ENCODE assay signal across 14 cellular contexts in the genomic region with DNA sequence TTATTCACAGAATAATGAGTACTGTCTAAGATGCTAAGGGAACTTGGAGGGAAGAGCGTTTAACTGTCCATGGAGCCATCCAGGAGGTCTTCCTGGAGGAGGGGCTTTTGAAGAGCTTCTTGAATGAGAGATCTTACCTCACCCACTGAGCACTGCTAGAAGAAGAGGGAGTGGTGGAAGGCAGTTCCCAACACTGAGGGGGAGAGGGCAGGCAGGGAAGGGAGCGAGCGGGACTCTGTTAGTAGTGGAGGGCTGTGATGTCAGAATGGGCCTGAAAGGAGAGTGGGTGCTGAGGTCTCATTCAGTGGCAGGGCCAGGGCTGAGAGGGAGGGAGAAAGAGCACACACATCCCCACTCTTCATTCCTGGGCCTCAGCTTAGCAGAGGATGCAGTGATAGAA.
A peak's percentile ranks its signal among the peaks of the same experiment; 100 is the strongest.
DNase-seq lines count a peak whose midpoint lies in the region; ATAC-seq and TF ChIP-seq lines count a peak whose summit lies in the region.
"Had no signal": no experiment of that assay in that cellular context is flagged by ENCODE, and none has a peak within 500 bp of the region (broad histone marks: within the 10 kb centered on the region; RNA-seq: fewer than 3 reads in every experiment).

No MANE protein-coding gene starts in this region.

- no peaks in the 10 kb centered on the region for H3K9me3 Mint-ChIP-seq in activated CD4-positive, alpha-beta memory T cell treated with anti-CD3 and anti-CD28 coated beads for 36 hours
- H3K9me3 Mint-ChIP-seq in activated CD4-positive, alpha-beta memory T cell treated with anti-CD3 and anti-CD28 coated beads, Interleukin-2, amount 10 ng/mL, durations not matched to agents 7 days and 5 days: no peaks in the 10 kb centered on the region
- H3K9me3 Mint-ChIP-seq in WTC11 (peaks cover 3% of the 10 kb centered on the region; the same call in 1 of the 2 replicates), glutamatergic neuron (ENCODE audit: unreplicated experiment) (peaks cover 3% of the 10 kb centered on the region)
- peaks cover 18% of the 10 kb centered on the region for H3K9me3 Mint-ChIP-seq in stimulated activated memory B cell treated with anti-CD40 and anti-IgM and Interleukin-4, amounts not matched to agents 10 μg/mL and 1 μg/mL and 100 μg/mL, for 72 hours
- H3K9me3 Mint-ChIP-seq: dendritic cell treated with granulocyte-macrophage colony-stimulating factor and Interleukin-4, amounts not matched to agents 40 ng/mL and 50 ng/mL, for 4 days had no signal

- CTCF ChIA-PET in activated CD4-positive, alpha-beta memory T cell treated with anti-CD3 and anti-CD28 coated beads for 36 hours (lab: Charles Lee): interaction anchor here (1.2 kb wide), 1 partner anchor 79 kb away, joined by 3 read pairs; no protein-coding TSS in a partner anchor
- CTCF ChIA-PET in activated CD4-positive, alpha-beta memory T cell treated with anti-CD3 and anti-CD28 coated beads, Interleukin-2, amount 10 ng/mL, durations not matched to agents 7 days and 5 days (lab: Charles Lee): no interaction called here
- CTCF ChIA-PET in WTC11 (lab: Charles Lee): interaction anchor here (0.5 to 1.5 kb wide), 4 partner anchors 12 to 381 kb away, joined by 3 to 5 read pairs (median 3); no protein-coding TSS in a partner anchor

- intact Hi-C loops in activated CD4-positive, alpha-beta memory T cell treated with anti-CD3 and anti-CD28 coated beads for 36 hours (cut with micrococcal nuclease): loop anchor here (1.0 kb wide), 2 partner anchors 11 to 19 kb away; no protein-coding TSS in a partner anchor

- peaks cover 93% of the 10 kb centered on the region for H3K4me1 Mint-ChIP-seq in activated CD4-positive, alpha-beta memory T cell treated with anti-CD3 and anti-CD28 coated beads for 36 hours (ENCODE audit: low read depth)
- H3K4me1 Mint-ChIP-seq in activated CD4-positive, alpha-beta memory T cell treated with anti-CD3 and anti-CD28 coated beads, Interleukin-2, amount 10 ng/mL, durations not matched to agents 7 days and 5 days: peaks cover 64% of the 10 kb centered on the region
- H3K4me1 Mint-ChIP-seq in WTC11: peaks cover 66% of the 10 kb centered on the region
- peaks cover 44% of the 10 kb centered on the region for H3K4me1 Mint-ChIP-seq in glutamatergic neuron (ENCODE audit: low read depth, unreplicated experiment)
- H3K4me1 Mint-ChIP-seq in stimulated activated memory B cell treated with anti-CD40 and anti-IgM and Interleukin-4, amounts not matched to agents 10 μg/mL and 1 μg/mL and 100 μg/mL, for 72 hours: peaks cover 80% of the 10 kb centered on the region

- ATAC-seq in WTC11 (peak; percentile 89), HG02642 (IDR thresholded peaks at IDR 0.05; ENCODE audit: poor library complexity, unreplicated experiment) (no peak)
- ATAC-seq in stimulated activated memory B cell treated with anti-CD40 and anti-IgM and Interleukin-4, amounts not matched to agents 10 μg/mL and 1 μg/mL and 100 μg/mL, for 72 hours: no peak
- ATAC-seq: body of pancreas had no signal

- TF ChIP-seq CTCF in WTC11 (IDR thresholded peaks at IDR 0.05) (no peak), glutamatergic neuron (IDR thresholded peaks at IDR 0.05; ENCODE audit: partially characterized antibody, unreplicated experiment) (no peak)

- H3K36me3 Mint-ChIP-seq in activated CD4-positive, alpha-beta memory T cell treated with anti-CD3 and anti-CD28 coated beads for 36 hours: peaks cover 24% of the 10 kb centered on the region
- peaks cover 40% of the 10 kb centered on the region for H3K36me3 Mint-ChIP-seq in activated CD4-positive, alpha-beta memory T cell treated with anti-CD3 and anti-CD28 coated beads, Interleukin-2, amount 10 ng/mL, durations not matched to agents 7 days and 5 days (ENCODE audit: low read depth)
- no peaks in the 10 kb centered on the region for H3K36me3 Mint-ChIP-seq in WTC11
- no peaks in the 10 kb centered on the region for H3K36me3 Mint-ChIP-seq in glutamatergic neuron (ENCODE audit: unreplicated experiment)
- peaks cover 43% of the 10 kb centered on the region for H3K36me3 Mint-ChIP-seq in stimulated activated memory B cell treated with anti-CD40 and anti-IgM and Interleukin-4, amounts not matched to agents 10 μg/mL and 1 μg/mL and 100 μg/mL, for 72 hours

- POLR2A ChIA-PET in activated CD4-positive, alpha-beta memory T cell treated with anti-CD3 and anti-CD28 coated beads for 36 hours (lab: Charles Lee): no interaction called here
- POLR2A ChIA-PET in activated CD4-positive, alpha-beta memory T cell treated with anti-CD3 and anti-CD28 coated beads, Interleukin-2, amount 10 ng/mL, durations not matched to agents 7 days and 5 days (lab: Charles Lee): no interaction called here
- POLR2A ChIA-PET in WTC11 (lab: Charles Lee): no interaction called here

- no peak overlapping the region for H3K4me3 Mint-ChIP-seq in activated CD4-positive, alpha-beta memory T cell treated with anti-CD3 and anti-CD28 coated beads for 36 hours
- H3K4me3 Mint-ChIP-seq in activated CD4-positive, alpha-beta memory T cell treated with anti-CD3 and anti-CD28 coated beads, Interleukin-2, amount 10 ng/mL, durations not matched to agents 7 days and 5 days: no peak overlapping the region
- H3K4me3 Mint-ChIP-seq in WTC11: no peak overlapping the region
- no peak overlapping the region for H3K4me3 Mint-ChIP-seq in glutamatergic neuron (ENCODE audit: unreplicated experiment)
- peak overlapping the region; percentile 11 for H3K4me3 Mint-ChIP-seq in stimulated activated memory B cell treated with anti-CD40 and anti-IgM and Interleukin-4, amounts not matched to agents 10 μg/mL and 1 μg/mL and 100 μg/mL, for 72 hours
- H3K4me3 Mint-ChIP-seq: dendritic cell treated with granulocyte-macrophage colony-stimulating factor and Interleukin-4, amounts not matched to agents 40 ng/mL and 50 ng/mL, for 4 days had no signal

- no peaks in the 10 kb centered on the region for H3K27me3 Mint-ChIP-seq in activated CD4-positive, alpha-beta memory T cell treated with anti-CD3 and anti-CD28 coated beads for 36 hours
- no peaks in the 10 kb centered on the region for H3K27me3 Mint-ChIP-seq in activated CD4-positive, alpha-beta memory T cell treated with anti-CD3 and anti-CD28 coated beads, Interleukin-2, amount 10 ng/mL, durations not matched to agents 7 days and 5 days
- no peaks in the 10 kb centered on the region for H3K27me3 Mint-ChIP-seq in WTC11 (ENCODE audit: low read depth)
- H3K27me3 Mint-ChIP-seq in glutamatergic neuron (ENCODE audit: unreplicated experiment): peaks cover 6% of the 10 kb centered on the region
- no peaks in the 10 kb centered on the region for H3K27me3 Mint-ChIP-seq in stimulated activated memory B cell treated with anti-CD40 and anti-IgM and Interleukin-4, amounts not matched to agents 10 μg/mL and 1 μg/mL and 100 μg/mL, for 72 hours
- H3K27me3 Mint-ChIP-seq: dendritic cell treated with granulocyte-macrophage colony-stimulating factor and Interleukin-4, amounts not matched to agents 40 ng/mL and 50 ng/mL, for 4 days had no signal

- H3K27ac Mint-ChIP-seq in activated CD4-positive, alpha-beta memory T cell treated with anti-CD3 and anti-CD28 coated beads for 36 hours: peak overlapping the region; percentile 92
- H3K27ac Mint-ChIP-seq in activated CD4-positive, alpha-beta memory T cell treated with anti-CD3 and anti-CD28 coated beads, Interleukin-2, amount 10 ng/mL, durations not matched to agents 7 days and 5 days: no peak overlapping the region
- H3K27ac Mint-ChIP-seq in WTC11: peak overlapping the region; percentile 42
- peak overlapping the region; percentile 83 for H3K27ac Mint-ChIP-seq in glutamatergic neuron (ENCODE audit: unreplicated experiment)
- peak overlapping the region; percentile 89 for H3K27ac Mint-ChIP-seq in stimulated activated memory B cell treated with anti-CD40 and anti-IgM and Interleukin-4, amounts not matched to agents 10 μg/mL and 1 μg/mL and 100 μg/mL, for 72 hours
- H3K27ac Mint-ChIP-seq: dendritic cell treated with granulocyte-macrophage colony-stimulating factor and Interleukin-4, amounts not matched to agents 40 ng/mL and 50 ng/mL, for 4 days had no signal

- DNase-seq in activated CD4-positive, alpha-beta memory T cell treated with anti-CD3 and anti-CD28 coated beads for 36 hours: no peak
- DNase-seq in activated CD4-positive, alpha-beta memory T cell treated with anti-CD3 and anti-CD28 coated beads, Interleukin-2, amount 10 ng/mL, durations not matched to agents 7 days and 5 days: no peak
- DNase-seq in WTC11 (ENCODE audit: low spot score): no peak
- DNase-seq in glutamatergic neuron: no peak
- DNase-seq in HuH-7 (ENCODE audit: low spot score): no peak
- no peak for DNase-seq in NCI-H345 (lab: John Stamatoyannopoulos, UW)
- DNase-seq: body of pancreas, NCI-H1105, NCI-H2171, Peyer's patch, transverse colon had no signal

TF ChIP-seq in WTC11, 78 proteins besides CTCF, POLR2A, EP300 and RAD21:
- TF ChIP-seq MAX (CRISPR knock-in tag; IDR thresholded peaks at IDR 0.05) (no peak), KAT7 (CRISPR knock-in tag; IDR thresholded peaks at IDR 0.05; ENCODE audit: borderline replicate concordance) (no peak), EMX1 (CRISPR knock-in tag; IDR thresholded peaks at IDR 0.05) (no peak), E2F4 (CRISPR knock-in tag; IDR thresholded peaks at IDR 0.05; ENCODE audit: borderline replicate concordance, low read depth) (no peak), ZNF671 (CRISPR knock-in tag; IDR thresholded peaks at IDR 0.05) (no peak), HMGA2 (CRISPR knock-in tag; IDR thresholded peaks at IDR 0.05) (no peak), ZNF232 (CRISPR knock-in tag; IDR thresholded peaks at IDR 0.05) (no peak), SOX15 (CRISPR knock-in tag; IDR thresholded peaks at IDR 0.05) (no peak)
